Comparison of ENCODE assay signal across 8 cellular contexts in the genomic region with DNA sequence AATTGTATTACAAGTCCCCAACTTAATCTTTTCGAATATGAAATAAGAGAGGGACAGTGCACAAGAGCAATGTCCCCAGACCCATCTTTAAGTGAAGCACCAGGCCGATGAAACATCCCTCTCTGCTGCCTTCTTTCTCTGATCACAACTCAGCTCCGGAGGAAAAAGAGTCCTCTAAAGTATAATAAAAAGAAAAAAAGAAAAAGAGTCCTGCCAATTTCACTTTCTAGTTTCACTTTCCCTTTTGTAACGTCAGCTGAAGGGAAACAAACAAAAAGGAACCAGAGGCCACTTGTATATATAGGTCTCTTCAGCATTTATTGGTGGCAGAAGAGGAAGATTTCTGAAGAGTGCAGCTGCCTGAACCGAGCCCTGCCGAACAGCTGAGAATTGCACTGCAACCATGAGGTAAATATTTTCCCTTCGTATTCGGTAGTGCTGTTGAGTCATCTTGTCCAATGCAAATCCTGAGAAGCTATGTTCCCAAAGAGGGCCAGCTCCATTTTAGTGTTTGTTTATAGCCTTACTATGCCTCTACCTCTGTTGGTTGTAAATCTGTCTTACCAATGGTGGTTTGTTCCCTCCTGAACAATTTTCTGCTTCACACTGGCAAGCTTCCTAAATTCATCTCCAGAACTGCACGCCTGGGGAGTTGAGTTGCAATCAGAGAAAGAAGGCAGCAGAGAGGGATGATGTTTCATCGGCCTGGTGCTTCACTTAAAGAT. TPM values are rescaled to one million over a fixed set of nuclear protein-coding genes. Genes with fewer than 3 reads are reported as not detected.
DNase-seq lines count a peak whose midpoint lies in the region; ATAC-seq and TF ChIP-seq lines count a peak whose summit lies in the region.

A gene with protein sequence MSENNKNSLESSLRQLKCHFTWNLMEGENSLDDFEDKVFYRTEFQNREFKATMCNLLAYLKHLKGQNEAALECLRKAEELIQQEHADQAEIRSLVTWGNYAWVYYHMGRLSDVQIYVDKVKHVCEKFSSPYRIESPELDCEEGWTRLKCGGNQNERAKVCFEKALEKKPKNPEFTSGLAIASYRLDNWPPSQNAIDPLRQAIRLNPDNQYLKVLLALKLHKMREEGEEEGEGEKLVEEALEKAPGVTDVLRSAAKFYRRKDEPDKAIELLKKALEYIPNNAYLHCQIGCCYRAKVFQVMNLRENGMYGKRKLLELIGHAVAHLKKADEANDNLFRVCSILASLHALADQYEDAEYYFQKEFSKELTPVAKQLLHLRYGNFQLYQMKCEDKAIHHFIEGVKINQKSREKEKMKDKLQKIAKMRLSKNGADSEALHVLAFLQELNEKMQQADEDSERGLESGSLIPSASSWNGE (plus strand): TSS at position 326 of the 725 bp plus-strand sequence. CDS start 78 bp downstream, at position 404.

- POLR2A ChIA-PET in PC-3 (lab: Charles Lee; ENCODE audit: unreplicated experiment) = interaction anchor here (0.7 to 1.2 kb wide), 6 partner anchors 19 to 50 kb away, joined by 4 to 13 read pairs (median 6); partner anchors contain the start of gene IFIT3

- H3K4me1 ChIP-seq in PC-3 (ENCODE audit: insufficient read depth, low read length) = peaks cover 30% of the 10 kb centered on the region
- peaks cover 26% of the 10 kb centered on the region for H3K4me1 ChIP-seq in adipocyte (ENCODE audit: control insufficient read depth, insufficient read depth, low read length)
- peaks cover 42% of the 10 kb centered on the region for H3K4me1 ChIP-seq in left ventricle myocardium inferior

- H3K36me3 ChIP-seq in PC-3 (ENCODE audit: low read depth, low read length) (0 out of 2 replicates have a peak, but pooled peaks cover 7% of the 10 kb centered on the region), adipocyte (ENCODE audit: control insufficient read depth, insufficient read depth, low read length, severe bottlenecking) (peaks cover 6% of the 10 kb centered on the region), left ventricle myocardium inferior (peaks cover 13% of the 10 kb centered on the region)

- peak within 1 kb of the TSS; percentile 79 for H3K27ac ChIP-seq in PC-3 (ENCODE audit: low read length)
- H3K27ac ChIP-seq in left ventricle myocardium inferior (replicated peaks) = peak within 1 kb of the TSS; percentile 94

- CTCF ChIA-PET in PC-3 (lab: Charles Lee) = no interaction called here

- no peaks in the 10 kb centered on the region for H3K9me3 ChIP-seq in PC-3 (ENCODE audit: low read length)
- H3K9me3 ChIP-seq in adipocyte (ENCODE audit: control insufficient read depth, low read length) = no peaks in the 10 kb centered on the region
- peaks cover 12% of the 10 kb centered on the region for H3K9me3 ChIP-seq in left ventricle myocardium inferior (replicated peaks)

- H3K9ac ChIP-seq in PC-3 (ENCODE audit: low read length) = peak within 1 kb of the TSS; percentile 47
- peak within 1 kb of the TSS; percentile 90 for H3K9ac ChIP-seq in adipocyte (ENCODE audit: low read length)

- H4K20me1 ChIP-seq in PC-3 (ENCODE audit: low read length) = no peaks in the 10 kb centered on the region

- no peak for TF ChIP-seq CTCF in PC-3 (conservative IDR thresholded peaks at IDR 0.05; ENCODE audit: low read depth, low read length)
- TF ChIP-seq CTCF in left ventricle myocardium inferior (IDR thresholded peaks at IDR 0.05; ENCODE audit: borderline replicate concordance) = no peak

- BruUV-seq in PC-3 (replicated peaks; lab: Mats Ljungman, UMichigan) = TSS peak; percentile 59

- ATAC-seq in GM19351 (IDR thresholded peaks at IDR 0.05; ENCODE audit: unreplicated experiment) = peak; percentile 81
- ATAC-seq in HG03439 (IDR thresholded peaks at IDR 0.05; ENCODE audit: unreplicated experiment) = peak; percentile 66
- peak; percentile 67 for ATAC-seq in PC-3
- ATAC-seq in sciatic nerve = peak; percentile 82

- H3K4me2 ChIP-seq in PC-3 (ENCODE audit: low read length) = peak within 1 kb of the TSS; percentile 86

- H3K4me3 ChIP-seq in PC-3 (ENCODE audit: low read length) (peak within 1 kb of the TSS; percentile 66), adipocyte (ENCODE audit: low read length) (peak within 1 kb of the TSS; percentile 87), left ventricle myocardium inferior (peak within 1 kb of the TSS; percentile 68)

- H3K9me2 ChIP-seq in PC-3 (replicated peaks; ENCODE audit: low read length) = no peaks in the 10 kb centered on the region

- intact Hi-C loops in PC-3 (cut with micrococcal nuclease) = loop anchor here (1.0 to 5.0 kb wide), 2 partner anchors 40 to 85 kb away; no protein-coding TSS in a partner anchor
- intact Hi-C loops in left ventricle myocardium inferior (cut with micrococcal nuclease) = no loop called here
- intact Hi-C loops in sciatic nerve (cut with DNase I) = no loop called here

- peaks cover 18% of the 10 kb centered on the region for H3K79me2 ChIP-seq in PC-3 (ENCODE audit: low read length)

- no peaks in the 10 kb centered on the region for H3F3A ChIP-seq in PC-3 (ENCODE audit: low read length, unreplicated experiment)

- DNase-seq in DMS 273 (lab: John Stamatoyannopoulos, UW; ENCODE audit: unreplicated experiment) = peak; percentile 45
- DNase-seq in PC-3 = peak; percentile 71
- peak; percentile 81 for DNase-seq in adipocyte (ENCODE audit: low read depth)
- DNase-seq in left ventricle myocardium inferior = peak; percentile 29
- DNase-seq in sciatic nerve (ENCODE audit: low spot score) = no peak
- DNase-seq in GOT3 (lab: John Stamatoyannopoulos, UW) = no peak

- H3K27me3 ChIP-seq in PC-3 (ENCODE audit: low read length) (no peaks in the 10 kb centered on the region), adipocyte (replicated peaks; ENCODE audit: control insufficient read depth, insufficient read depth, low read length) (no peaks in the 10 kb centered on the region), left ventricle myocardium inferior (ENCODE audit: low read depth) (no peaks in the 10 kb centered on the region)

- peak within 1 kb of the TSS; percentile 80 for H2AFZ ChIP-seq in PC-3 (ENCODE audit: low read length)

RNA-seq across cellular contexts. Expression of the gene that starts here (rescaled TPM):
- total RNA-seq in PC-3 (2014; rRNA removed) (6.9 and 8.6 TPM in 2 replicates), left ventricle myocardium inferior (4.5 TPM), sciatic nerve (19.9 TPM)

Comparison
In these comparisons a context has a peak if more than half of its experiments do, and no peak if none do; other contexts are left out.
1. DNase-seq: peak in DMS 273 (single experiment), PC-3 (single experiment), adipocyte (single experiment) and left ventricle myocardium inferior (single experiment); none in sciatic nerve (single experiment) and GOT3 (single experiment).
2. Peak in every context shown above with its lines, with median percentiles within 50 percentile points of each other: ATAC-seq and H3K4me3 ChIP-seq.